ENCODE assay signal across 16 cellular contexts in genomic region chr2:61575447-61575859, GRCh38. TPM values are rescaled to one million over a fixed set of nuclear protein-coding genes. Genes with fewer than 3 reads are reported as not detected.
A peak's percentile ranks its signal among the peaks of the same experiment; 100 is the strongest.
DNase-seq lines count a peak whose midpoint lies in the region; ATAC-seq, FAIRE-seq and TF ChIP-seq lines count a peak whose summit lies in the region.
"Had no signal": no experiment of that assay in that cellular context is flagged by ENCODE, and none has a peak within 500 bp of the region (broad histone marks: within the 10 kb centered on the region; RNA-seq: fewer than 3 reads in every experiment).

No MANE protein-coding gene starts in this region.

- peak overlapping the region; percentile 72 for H3K27ac ChIP-seq in HUES48 (ENCODE audit: low read depth, low read length)
- no peak overlapping the region for H3K27ac ChIP-seq in pancreas
- H3K27ac ChIP-seq: parathyroid adenoma, vagina, VCaP had no signal

- H3K36me3 ChIP-seq in HUES48 (ENCODE audit: control insufficient read depth, insufficient read depth, low read length) (no peaks in the 10 kb centered on the region), pancreas (no peaks in the 10 kb centered on the region)
- H3K36me3 ChIP-seq: vagina had no signal

- no peaks in the 10 kb centered on the region for H3K36me3 Mint-ChIP-seq in activated CD4-positive, alpha-beta T cell treated with anti-CD3 and anti-CD28 coated beads, Interleukin-2, amount 10 ng/mL, durations not matched to agents 7 days and 5 days (ENCODE audit: low read depth)
- no peaks in the 10 kb centered on the region for H3K36me3 Mint-ChIP-seq in activated T-helper 2 cell treated with anti-CD3 and anti-CD28 coated beads, Interferon-gamma antibody, Interleukin-2, Interleukin-4, amounts not matched to agents 10 μg/mL and 5 μg/mL and 100 μg/mL, durations not matched to agents 14 hours and 24 hours and 36 hours (ENCODE audit: low read depth)
- no peaks in the 10 kb centered on the region for H3K36me3 Mint-ChIP-seq in naive thymus-derived CD8-positive, alpha-beta T cell

- POLR2A ChIA-PET in activated CD4-positive, alpha-beta T cell treated with anti-CD3 and anti-CD28 coated beads, Interleukin-2, amount 10 ng/mL, durations not matched to agents 7 days and 5 days (lab: Charles Lee) = no interaction called here
- POLR2A ChIA-PET in naive thymus-derived CD8-positive, alpha-beta T cell (lab: Charles Lee) = no interaction called here

- H3K27me3 Mint-ChIP-seq in activated CD4-positive, alpha-beta T cell treated with anti-CD3 and anti-CD28 coated beads, Interleukin-2, amount 10 ng/mL, durations not matched to agents 7 days and 5 days = no peaks in the 10 kb centered on the region
- H3K27me3 Mint-ChIP-seq in activated T-helper 2 cell treated with anti-CD3 and anti-CD28 coated beads, Interferon-gamma antibody, Interleukin-2, Interleukin-4, amounts not matched to agents 10 μg/mL and 5 μg/mL and 100 μg/mL, durations not matched to agents 14 hours and 24 hours and 36 hours (ENCODE audit: low read depth) = no peaks in the 10 kb centered on the region
- H3K27me3 Mint-ChIP-seq in naive thymus-derived CD8-positive, alpha-beta T cell = peaks cover 0 to 1% (median 0%) of the 10 kb centered on the region in 5 donors

- H3K4me1 ChIP-seq in HUES48 (ENCODE audit: control insufficient read depth, insufficient read depth, low read length) = peaks cover 4% of the 10 kb centered on the region; the same call in 1 of the 2 replicates
- no peaks in the 10 kb centered on the region for H3K4me1 ChIP-seq in pancreas
- H3K4me1 ChIP-seq: parathyroid adenoma, vagina had no signal

- no peak for TF ChIP-seq CTCF in pancreas (IDR thresholded peaks at IDR 0.05)

- H3K9me3 Mint-ChIP-seq in activated CD4-positive, alpha-beta T cell treated with anti-CD3 and anti-CD28 coated beads, Interleukin-2, amount 10 ng/mL, durations not matched to agents 7 days and 5 days = no peaks in the 10 kb centered on the region
- no peaks in the 10 kb centered on the region for H3K9me3 Mint-ChIP-seq in activated T-helper 2 cell treated with anti-CD3 and anti-CD28 coated beads, Interferon-gamma antibody, Interleukin-2, Interleukin-4, amounts not matched to agents 10 μg/mL and 5 μg/mL and 100 μg/mL, durations not matched to agents 14 hours and 24 hours and 36 hours
- H3K9me3 Mint-ChIP-seq in naive thymus-derived CD8-positive, alpha-beta T cell = peaks cover 0 to 2% (median 0%) of the 10 kb centered on the region in 9 donors

- CTCF ChIA-PET in activated CD4-positive, alpha-beta T cell treated with anti-CD3 and anti-CD28 coated beads, Interleukin-2, amount 10 ng/mL, durations not matched to agents 7 days and 5 days (lab: Charles Lee) = interaction anchor here (0.6 to 0.7 kb wide), 2 partner anchors 14 to 149 kb away, joined by 3 read pairs; no protein-coding TSS in a partner anchor

- intact Hi-C loops in activated T-helper 2 cell treated with anti-CD3 and anti-CD28 coated beads, Interferon-gamma antibody, Interleukin-2, Interleukin-4, amounts not matched to agents 10 μg/mL and 5 μg/mL and 100 μg/mL, durations not matched to agents 14 hours and 24 hours and 36 hours (cut with micrococcal nuclease) = no loop called here
- intact Hi-C loops in pancreas (cut with DNase I) = no loop called here

- H3K4me3 ChIP-seq in HUES48 (ENCODE audit: low read depth, low read length) (no peak overlapping the region), pancreas (no peak overlapping the region)
- H3K4me3 ChIP-seq: vagina had no signal

- no peaks in the 10 kb centered on the region for H3K9me3 ChIP-seq in HUES48 (ENCODE audit: control insufficient read depth, insufficient read depth, low read length)
- no peaks in the 10 kb centered on the region for H3K9me3 ChIP-seq in pancreas
- H3K9me3 ChIP-seq: vagina had no signal

- H3K9ac ChIP-seq in HUES48 (ENCODE audit: low read depth, low read length) = no peak overlapping the region
- H3K9ac ChIP-seq: parathyroid adenoma had no signal

- H3K27ac Mint-ChIP-seq in activated CD4-positive, alpha-beta T cell treated with anti-CD3 and anti-CD28 coated beads, Interleukin-2, amount 10 ng/mL, durations not matched to agents 7 days and 5 days = peak overlapping the region; percentile 72
- peak overlapping the region; percentile 64 for H3K27ac Mint-ChIP-seq in activated T-helper 2 cell treated with anti-CD3 and anti-CD28 coated beads, Interferon-gamma antibody, Interleukin-2, Interleukin-4, amounts not matched to agents 10 μg/mL and 5 μg/mL and 100 μg/mL, durations not matched to agents 14 hours and 24 hours and 36 hours
- H3K27ac Mint-ChIP-seq in naive thymus-derived CD8-positive, alpha-beta T cell = peak overlapping the region in 9 of 10 donors; percentile 10 to 87 (median 74)

- no peak overlapping the region for H3K4me3 Mint-ChIP-seq in activated CD4-positive, alpha-beta T cell treated with anti-CD3 and anti-CD28 coated beads, Interleukin-2, amount 10 ng/mL, durations not matched to agents 7 days and 5 days
- no peak overlapping the region for H3K4me3 Mint-ChIP-seq in activated T-helper 2 cell treated with anti-CD3 and anti-CD28 coated beads, Interferon-gamma antibody, Interleukin-2, Interleukin-4, amounts not matched to agents 10 μg/mL and 5 μg/mL and 100 μg/mL, durations not matched to agents 14 hours and 24 hours and 36 hours (ENCODE audit: low read depth)
- H3K4me3 Mint-ChIP-seq in naive thymus-derived CD8-positive, alpha-beta T cell = peak overlapping the region in 5 of 10 donors; percentile 34 to 56 (median 48)

- no peak for FAIRE-seq in pancreas (lab: Jason Lieb, UNC)

- no peaks in the 10 kb centered on the region for H3K27me3 ChIP-seq in HUES48 (ENCODE audit: control insufficient read depth, insufficient read depth, low read length)
- H3K27me3 ChIP-seq in pancreas = no peaks in the 10 kb centered on the region
- H3K27me3 ChIP-seq: vagina had no signal

- DNase-seq in activated CD4-positive, alpha-beta T cell treated with anti-CD3 and anti-CD28 coated beads, Interleukin-2, amount 10 ng/mL, durations not matched to agents 7 days and 5 days = no peak
- DNase-seq in activated CD4-positive, alpha-beta T cell treated with anti-CD3 and anti-CD28 coated beads, Interleukin-2, amount 50 U/mL, for 4 hours = no peak
- no peak for DNase-seq in activated T-helper 2 cell treated with anti-CD3 and anti-CD28 coated beads, Interferon-gamma antibody, Interleukin-2, Interleukin-4, amounts not matched to agents 10 μg/mL and 5 μg/mL and 100 μg/mL, durations not matched to agents 14 hours and 24 hours and 36 hours (ENCODE audit: low spot score)
- DNase-seq in naive thymus-derived CD8-positive, alpha-beta T cell = peak in 1 of 10 donors; percentile 4
- no peak for DNase-seq in NCI-H446 (lab: John Stamatoyannopoulos, UW)
- no peak for DNase-seq in T1000 (lab: John Stamatoyannopoulos, UW)
- no peak for DNase-seq in pancreas
- DNase-seq: activated effector memory CD4-positive, alpha-beta T cell treated with anti-CD3 and anti-CD28 coated beads, Interleukin-2, amount 50 U/mL, for 16 hours; DMS153; HCEC 1CT; mesenchymal stem cell; NCI-H524 treated with DMSO at 0.1 percent for 48 hours had no signal

- peaks cover 9% of the 10 kb centered on the region for H3K4me1 Mint-ChIP-seq in activated CD4-positive, alpha-beta T cell treated with anti-CD3 and anti-CD28 coated beads, Interleukin-2, amount 10 ng/mL, durations not matched to agents 7 days and 5 days
- peaks cover 8% of the 10 kb centered on the region for H3K4me1 Mint-ChIP-seq in activated T-helper 2 cell treated with anti-CD3 and anti-CD28 coated beads, Interferon-gamma antibody, Interleukin-2, Interleukin-4, amounts not matched to agents 10 μg/mL and 5 μg/mL and 100 μg/mL, durations not matched to agents 14 hours and 24 hours and 36 hours (ENCODE audit: low read depth)
- peaks cover 8 to 11% (median 10%) of the 10 kb centered on the region in 4 donors for H3K4me1 Mint-ChIP-seq in naive thymus-derived CD8-positive, alpha-beta T cell

- WGBS in pancreas, 2 donors = 50 to 51% methylated on average over 3 of the region's 3 CpGs

- peak; percentile 29 to 37 for ATAC-seq in naive thymus-derived CD8-positive, alpha-beta T cell
- no peak for ATAC-seq in pancreas

RNA-seq across cellular contexts. Expression of gene XPO1, which starts 37.3 kb away (rescaled TPM):
- 100 to 1,000 TPM; 208 TPM for total RNA-seq in activated CD4-positive, alpha-beta T cell treated with anti-CD3 and anti-CD28 coated beads, Interleukin-2, amount 10 ng/mL, durations not matched to agents 7 days and 5 days
- 218 and 221 TPM in 2 replicates for total RNA-seq in activated T-helper 2 cell treated with anti-CD3 and anti-CD28 coated beads, Interferon-gamma antibody, Interleukin-2, Interleukin-4, amounts not matched to agents 10 μg/mL and 5 μg/mL and 100 μg/mL, durations not matched to agents 14 hours and 24 hours and 36 hours
- total RNA-seq in naive thymus-derived CD8-positive, alpha-beta T cell = 100 to 1,000 TPM; 196 to 221 TPM
- 10 to 100 TPM; 27.3 to 43.5 (median 32.8) TPM for polyA plus RNA-seq in naive thymus-derived CD8-positive, alpha-beta T cell
- total RNA-seq in pancreas = 10 to 100 TPM; 22.7 to 71.3 (median 38.0) TPM
- 10 to 100 TPM; 39.4 to 55.1 TPM for polyA plus RNA-seq in pancreas

Comparison
In these comparisons a context has a peak if more than half of its experiments do, and no peak if none do; other contexts are left out.
1. ATAC-seq: peak in naive thymus-derived CD8-positive, alpha-beta T cell (2 of 2); none in pancreas (0 of 4).
2. Peak in every context shown above with its lines, with median percentiles within 50 percentile points of each other: H3K27ac Mint-ChIP-seq.